Comparison of ENCODE assay signal across 23 cellular contexts in the genomic region with DNA sequence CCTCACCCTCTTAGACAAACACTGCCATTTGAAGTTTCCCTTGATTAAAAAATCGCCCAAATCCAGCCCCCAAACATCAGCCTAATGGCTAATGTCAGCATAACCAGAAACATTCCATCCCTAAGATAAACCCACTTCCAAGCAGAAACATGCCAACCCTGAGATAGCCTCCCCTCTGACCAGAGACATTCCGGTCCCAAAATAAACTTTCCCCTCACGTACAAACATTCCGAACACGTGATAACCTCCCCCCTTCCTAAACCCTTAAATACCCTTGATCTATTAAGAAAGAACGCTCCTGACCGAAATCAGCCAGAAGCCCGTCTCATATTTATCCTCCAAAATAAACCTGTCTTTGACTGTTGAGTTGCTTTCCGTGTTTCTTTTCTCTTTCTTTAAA.
"Had no signal": no experiment of that assay in that cellular context is flagged by ENCODE, and none has a peak within 500 bp of the region (broad histone marks: within the 10 kb centered on the region; RNA-seq: fewer than 3 reads in every experiment).

No MANE protein-coding gene starts in this region.

- H3K27me3 ChIP-seq: neural progenitor cell, ovary, right lobe of liver, stomach, thyroid gland, tibial nerve, upper lobe of left lung, vagina had no signal

- H3K27ac ChIP-seq: neural progenitor cell, ovary, parathyroid adenoma, psoas muscle, right lobe of liver, stomach, thoracic aorta, thyroid gland, tibial nerve, upper lobe of left lung, vagina had no signal

- H3K79me2 ChIP-seq: parathyroid adenoma had no signal

- H3K4me1 ChIP-seq: neural progenitor cell, parathyroid adenoma, psoas muscle, right lobe of liver, stomach, thyroid gland, tibial nerve, upper lobe of left lung, vagina had no signal

- H3K9ac ChIP-seq: neural progenitor cell, parathyroid adenoma had no signal

- H3K9me3 ChIP-seq: ovary, psoas muscle, right lobe of liver, thoracic aorta, thyroid gland, upper lobe of left lung, vagina had no signal

- DNase-seq: natural killer cell; occipital lobe; ovary; psoas muscle; right cardiac atrium; right lobe of liver; small intestine; stimulated activated CD4-positive, alpha-beta T cell treated with anti-CD3 and anti-CD28 coated beads, Interleukin-15, amount 100 ng/mL, for 24 hours; stimulated activated CD4-positive, alpha-beta T cell treated with anti-CD3 and anti-CD28 coated beads, Interleukin-2, amount 100 ng/mL, for 24 hours; stimulated activated CD4-positive, alpha-beta T cell treated with anti-CD3 and anti-CD28 coated beads, Interleukin-2, amount 100 ng/mL, for 48 hours; stimulated activated CD4-positive, alpha-beta T cell treated with anti-CD3 and anti-CD28 coated beads, Interleukin-4, amount 100 ng/mL, for 24 hours; stimulated activated naive B cell treated with anti-CD40 and anti-IgM and Interleukin-4, amounts not matched to agents 10 μg/mL and 1 μg/mL and 100 μg/mL, for 72 hours; stimulated activated naive CD4-positive, alpha-beta T cell treated with Interleukin-2 at 50 U/mL for 16 hours; stomach; thyroid gland; trophoblast cell; upper lobe of left lung had no signal

- H3K4me3 ChIP-seq: neural progenitor cell, ovary, psoas muscle, right lobe of liver, stomach, thoracic aorta, thyroid gland, tibial nerve, upper lobe of left lung, vagina had no signal

- H2AFZ ChIP-seq: neural progenitor cell, parathyroid adenoma had no signal

- H3K36me3 ChIP-seq: neural progenitor cell, ovary, right lobe of liver, stomach, thoracic aorta, thyroid gland, tibial nerve, upper lobe of left lung, vagina had no signal

- H3K4me2 ChIP-seq: neural progenitor cell had no signal

- ATAC-seq: natural killer cell; psoas muscle; right cardiac atrium; right lobe of liver; stimulated activated effector memory CD8-positive, alpha-beta T cell treated with anti-CD3 and anti-CD28 coated beads, Interleukin-12 subunit alpha, Interleukin-12 subunit beta, amount 100 ng/mL, for 72 hours; stimulated activated naive B cell treated with anti-CD40 and anti-IgM and Interleukin-4, amounts not matched to agents 10 μg/mL and 1 μg/mL and 100 μg/mL, for 72 hours had no signal
